1 cellular context compared by ENCODE assay signal in genomic region chr9:69215774-69216482, GRCh38.
A peak's percentile ranks its signal among the peaks of the same experiment; 100 is the strongest.
TF ChIP-seq lines count a peak whose summit lies in the region.

No MANE protein-coding gene starts in this region.

TF ChIP-seq in K562, 482 proteins besides CTCF, POLR2A, EP300 and RAD21 (continued from another document and continues in another):
- TF ChIP-seq VEZF1 (CRISPR knock-in tag; IDR thresholded peaks at IDR 0.05) (peak; percentile 73), FOXJ3 (CRISPR knock-in tag; IDR thresholded peaks at IDR 0.05) (no peak), E2F1 (CRISPR knock-in tag; IDR thresholded peaks at IDR 0.05) (no peak), YBX1 (IDR thresholded peaks at IDR 0.05) (no peak), ZNF408 (CRISPR knock-in tag; IDR thresholded peaks at IDR 0.05; ENCODE audit: low read depth) (no peak), ATF6 (CRISPR knock-in tag; IDR thresholded peaks at IDR 0.05) (no peak), ZBTB33 (CRISPR knock-in tag; IDR thresholded peaks at IDR 0.05) (no peak), ZNF589 (CRISPR knock-in tag; IDR thresholded peaks at IDR 0.05; ENCODE audit: low read depth) (peak; percentile 96), NR1H2 (CRISPR knock-in tag; IDR thresholded peaks at IDR 0.05) (no peak), PRMT5 (CRISPR knock-in tag; IDR thresholded peaks at IDR 0.05) (no peak), ZSCAN29 (IDR thresholded peaks at IDR 0.05) (no peak), ZNF184 (CRISPR knock-in tag; IDR thresholded peaks at IDR 0.05) (no peak), CHAMP1 (IDR thresholded peaks at IDR 0.05) (peak; percentile 81; the same call in 1 of the 2 replicates), ZNF444 (CRISPR knock-in tag; IDR thresholded peaks at IDR 0.05) (no peak), POU5F1 (IDR thresholded peaks at IDR 0.05; ENCODE audit: borderline replicate concordance, low read depth, low read length, partially characterized antibody) (no peak), SRSF9 (IDR thresholded peaks at IDR 0.05; ENCODE audit: borderline replicate concordance, low read depth, low read length) (no peak), ZBTB8A (IDR thresholded peaks at IDR 0.05; ENCODE audit: partially characterized antibody) (no peak), ZFP1 (CRISPR knock-in tag; IDR thresholded peaks at IDR 0.05) (no peak), RUNX1 (IDR thresholded peaks at IDR 0.05; ENCODE audit: low read depth) (no peak), HOXB6 (CRISPR knock-in tag; IDR thresholded peaks at IDR 0.05; ENCODE audit: borderline replicate concordance) (no peak), ARID1B (IDR thresholded peaks at IDR 0.05) (peak; percentile 99), XRCC3 (IDR thresholded peaks at IDR 0.05) (no peak), HINFP (tag; conservative IDR thresholded peaks at IDR 0.05; ENCODE audit: low read depth) (no peak; the same call in 1 of the 2 replicates), ZNF12 (CRISPR knock-in tag; IDR thresholded peaks at IDR 0.05) (no peak), TBL1XR1 (IDR thresholded peaks at IDR 0.05; ENCODE audit: low read length in 2 of 2) (peak; percentile 84 to 97; a peak in 3 of 4 replicates), TFAP4 (CRISPR knock-in tag; IDR thresholded peaks at IDR 0.05; ENCODE audit: borderline replicate concordance) (peak; percentile 75), ZNF77 (CRISPR knock-in tag; IDR thresholded peaks at IDR 0.05) (no peak), POLR2H (tag; IDR thresholded peaks at IDR 0.05; ENCODE audit: low read depth) (peak; percentile 52), ZNF551 (CRISPR knock-in tag; IDR thresholded peaks at IDR 0.05) (no peak), ZNF133 (CRISPR knock-in tag; IDR thresholded peaks at IDR 0.05) (no peak), GABPB2 (CRISPR knock-in tag; conservative IDR thresholded peaks at IDR 0.05) (no peak), CXXC5 (CRISPR knock-in tag; IDR thresholded peaks at IDR 0.05) (peak; percentile 69; the same call in 1 of the 2 replicates), MTA1 (IDR thresholded peaks at IDR 0.05; ENCODE audit: borderline replicate concordance) (peak; percentile 55; the same call in 1 of the 2 replicates), ZNF79 (CRISPR knock-in tag; IDR thresholded peaks at IDR 0.05; ENCODE audit: low read depth) (no peak), ZNF41 (CRISPR knock-in tag; conservative IDR thresholded peaks at IDR 0.05) (no peak), GATAD2A (IDR thresholded peaks at IDR 0.05) (no peak), ZBTB11 (CRISPR knock-in tag; IDR thresholded peaks at IDR 0.05) (peak in 1 of 3 experiments; percentile 88; a peak in 2 of 6 replicates), THAP7 (CRISPR knock-in tag; IDR thresholded peaks at IDR 0.05) (no peak), NFATC3 (IDR thresholded peaks at IDR 0.05) (peak; percentile 95), RBM17 (IDR thresholded peaks at IDR 0.05; ENCODE audit: borderline replicate concordance, low read depth, low read length) (no peak), ZHX1 (conservative IDR thresholded peaks at IDR 0.05; ENCODE audit: low read length) (no peak)
